Comparison of ENCODE assay signal across 20 cellular contexts in the genomic region with DNA sequence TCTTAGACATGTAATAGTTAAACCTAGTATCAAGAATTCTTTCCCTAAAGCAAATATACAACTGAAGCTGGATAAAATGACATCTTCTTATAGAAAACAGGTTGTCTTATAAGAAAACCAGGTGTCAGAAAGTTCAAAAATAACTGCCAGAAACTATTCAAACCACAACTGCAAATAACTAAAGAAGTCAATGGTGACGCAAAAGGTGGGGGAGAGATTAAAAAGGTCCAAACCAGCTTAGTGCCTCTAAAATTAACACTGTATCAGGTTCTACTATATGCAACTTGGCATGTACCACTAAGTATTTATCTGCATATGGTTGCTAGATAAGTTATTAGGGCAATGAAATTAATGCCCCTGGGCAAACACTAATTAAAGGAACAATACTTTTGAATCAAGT.
"Had no signal": no experiment of that assay in that cellular context is flagged by ENCODE, and none has a peak within 500 bp of the region (broad histone marks: within the 10 kb centered on the region; RNA-seq: fewer than 3 reads in every experiment).

No MANE protein-coding gene starts in this region.

- H3K4me3 ChIP-seq: lower lobe of right lung, mucosa of descending colon, pancreas, psoas muscle, right atrium auricular region, spleen, thoracic aorta, vagina had no signal

- FAIRE-seq: keratinocyte had no signal

- ATAC-seq: lower lobe of right lung, mucosa of descending colon, pancreas, psoas muscle, WTC11 had no signal

- H3K27ac ChIP-seq: lower lobe of right lung, pancreas, psoas muscle, spleen, thoracic aorta, vagina had no signal

- H3K9me3 ChIP-seq: lower lobe of right lung, mucosa of descending colon, pancreas, psoas muscle, right atrium auricular region, spleen, thoracic aorta, vagina had no signal

- H3K27me3 ChIP-seq: pancreas, right atrium auricular region, spleen, vagina had no signal

- DNase-seq: activated CD8-positive, alpha-beta memory T cell treated with anti-CD3 and anti-CD28 coated beads, Interleukin-2, amount 50 U/mL, for 48 hours; activated effector memory CD4-positive, alpha-beta T cell treated with Interleukin-2 at 50 U/mL for 16 hours; activated naive CD4-positive, alpha-beta T cell treated with anti-CD3 and anti-CD28 coated beads, Interleukin-2, amount 10 ng/mL, durations not matched to agents 7 days and 5 days; activated T-cell treated with anti-CD3 and anti-CD28 coated beads, Interleukin-2, amount 50 U/mL, for 48 hours; amygdala; effector CD4-positive, alpha-beta T cell; lower lobe of right lung; mesendoderm; mucosa of descending colon; nephron progenitor cell; pancreas; psoas muscle; spleen; stimulated activated CD4-positive, alpha-beta T cell treated with anti-CD3 and anti-CD28 coated beads, Interleukin-4, amount 100 ng/mL, for 1 hour; stimulated activated naive CD4-positive, alpha-beta T cell had no signal

- H3K36me3 ChIP-seq: lower lobe of right lung, pancreas, right atrium auricular region, thoracic aorta, vagina had no signal
